Comparison of ENCODE assay signal across 21 cellular contexts in the genomic region with DNA sequence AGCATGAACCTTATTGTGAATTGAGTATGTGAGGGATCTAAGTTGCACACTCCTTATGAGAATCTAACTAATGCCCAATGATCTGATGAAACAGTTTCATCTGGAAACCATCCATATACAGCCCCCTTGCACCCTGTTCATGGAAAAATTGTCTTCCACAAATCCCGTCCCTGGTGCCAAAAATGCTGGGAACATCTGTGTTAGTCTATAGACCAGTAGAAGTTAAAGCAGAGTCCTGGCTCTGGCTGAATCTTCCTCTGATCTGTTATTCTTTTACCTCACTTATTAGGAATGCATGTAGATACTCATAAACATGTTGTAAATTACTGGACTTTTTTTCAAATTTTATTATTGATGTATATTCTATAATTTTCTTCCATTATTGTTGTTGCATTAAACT.
"Had no signal": no experiment of that assay in that cellular context is flagged by ENCODE, and none has a peak within 500 bp of the region (broad histone marks: within the 10 kb centered on the region; RNA-seq: fewer than 3 reads in every experiment).

No MANE protein-coding gene starts in this region.

- H2AFZ ChIP-seq: parathyroid adenoma had no signal

- H3K79me2 ChIP-seq: parathyroid adenoma had no signal

- H3K27me3 ChIP-seq: esophagus squamous epithelium, gastroesophageal sphincter, neutrophil, spleen had no signal

- H3K36me3 ChIP-seq: esophagus squamous epithelium, gastroesophageal sphincter had no signal

- H3K9me3 Mint-ChIP-seq: activated CD4-positive, alpha-beta T cell treated with anti-CD3 and anti-CD28 coated beads, Interleukin-2, amount 10 ng/mL, durations not matched to agents 7 days and 5 days; activated naive CD4-positive, alpha-beta T cell treated with anti-CD3 and anti-CD28 coated beads, Interleukin-2, amount 10 ng/mL, durations not matched to agents 7 days and 5 days; activated naive CD8-positive, alpha-beta T cell treated with anti-CD3 and anti-CD28 coated beads, Interleukin-2, amount 50 U/mL, for 24 hours; activated T-cell treated with anti-CD3 and anti-CD28 coated beads, Interleukin-2, amount 50 U/mL, for 4 hours; naive thymus-derived CD8-positive, alpha-beta T cell; stimulated activated naive B cell treated with anti-CD40 and anti-IgM and Interleukin-4, amounts not matched to agents 10 μg/mL and 1 μg/mL and 100 μg/mL, for 72 hours; T-helper 1 cell treated with Interleukin-12 subunit alpha and Interleukin-12 subunit beta and Interleukin-4 antibody, amounts not matched to agents 30 μg/mL and 1 μg/mL, for 36 hours had no signal

- H3K27me3 Mint-ChIP-seq: activated CD4-positive, alpha-beta T cell treated with anti-CD3 and anti-CD28 coated beads, Interleukin-2, amount 10 ng/mL, durations not matched to agents 7 days and 5 days; activated naive CD4-positive, alpha-beta T cell treated with anti-CD3 and anti-CD28 coated beads, Interleukin-2, amount 10 ng/mL, durations not matched to agents 7 days and 5 days; activated naive CD8-positive, alpha-beta T cell treated with anti-CD3 and anti-CD28 coated beads, Interleukin-2, amount 50 U/mL, for 24 hours; naive thymus-derived CD8-positive, alpha-beta T cell; stimulated activated naive B cell treated with anti-CD40 and anti-IgM and Interleukin-4, amounts not matched to agents 10 μg/mL and 1 μg/mL and 100 μg/mL, for 72 hours had no signal

- H3K4me1 Mint-ChIP-seq: activated CD4-positive, alpha-beta T cell treated with anti-CD3 and anti-CD28 coated beads, Interleukin-2, amount 10 ng/mL, durations not matched to agents 7 days and 5 days; activated naive CD4-positive, alpha-beta T cell treated with anti-CD3 and anti-CD28 coated beads, Interleukin-2, amount 10 ng/mL, durations not matched to agents 7 days and 5 days; stimulated activated naive B cell treated with anti-CD40 and anti-IgM and Interleukin-4, amounts not matched to agents 10 μg/mL and 1 μg/mL and 100 μg/mL, for 72 hours had no signal

- H3K4me3 ChIP-seq: esophagus squamous epithelium, gastroesophageal sphincter, spleen had no signal

- ATAC-seq: activated CD4-positive, CD25-positive, alpha-beta regulatory T cell treated with anti-CD3 and anti-CD28 coated beads, Interleukin-2, amount 50 U/mL, for 24 hours; activated CD8-positive, alpha-beta T cell treated with anti-CD3 and anti-CD28 coated beads, Interleukin-2, amount 10 ng/mL, durations not matched to agents 7 days and 5 days; activated naive CD8-positive, alpha-beta T cell treated with anti-CD3 and anti-CD28 coated beads, Interleukin-2, amount 50 U/mL, for 24 hours; activated T-cell treated with anti-CD3 and anti-CD28 coated beads, Interleukin-2, amount 50 U/mL, for 4 hours; gastroesophageal sphincter; left cardiac atrium; naive thymus-derived CD8-positive, alpha-beta T cell; sciatic nerve; stimulated activated naive B cell treated with anti-CD40 and anti-IgM and Interleukin-4, amounts not matched to agents 10 μg/mL and 1 μg/mL and 100 μg/mL, for 72 hours had no signal

- H3K4me1 ChIP-seq: gastroesophageal sphincter, parathyroid adenoma had no signal

- DNase-seq: activated CD4-positive, alpha-beta T cell treated with anti-CD3 and anti-CD28 coated beads, Interleukin-2, amount 10 ng/mL, durations not matched to agents 7 days and 5 days; activated CD8-positive, alpha-beta memory T cell treated with anti-CD3 and anti-CD28 coated beads, Interleukin-2, amount 50 U/mL, for 4 hours; activated CD8-positive, alpha-beta T cell treated with anti-CD3 and anti-CD28 coated beads, Interleukin-2, amount 10 ng/mL, durations not matched to agents 7 days and 5 days; activated naive CD4-positive, alpha-beta T cell treated with anti-CD3 and anti-CD28 coated beads, Interleukin-2, amount 10 ng/mL, durations not matched to agents 7 days and 5 days; activated naive CD8-positive, alpha-beta T cell treated with anti-CD3 and anti-CD28 coated beads, Interleukin-2, amount 50 U/mL, for 24 hours; activated T-cell treated with anti-CD3 and anti-CD28 coated beads, Interleukin-2, amount 50 U/mL, for 4 hours; aorta; cerebellar nuclear complex; effector CD8-positive, alpha-beta T cell; esophagus squamous epithelium; left cardiac atrium; mesendoderm; naive thymus-derived CD8-positive, alpha-beta T cell; spleen; stimulated activated naive B cell treated with anti-CD40 and anti-IgM and Interleukin-4, amounts not matched to agents 10 μg/mL and 1 μg/mL and 100 μg/mL, for 72 hours had no signal

- H3K36me3 Mint-ChIP-seq: activated naive CD4-positive, alpha-beta T cell treated with anti-CD3 and anti-CD28 coated beads, Interleukin-2, amount 10 ng/mL, durations not matched to agents 7 days and 5 days; stimulated activated naive B cell treated with anti-CD40 and anti-IgM and Interleukin-4, amounts not matched to agents 10 μg/mL and 1 μg/mL and 100 μg/mL, for 72 hours had no signal

- H3K4me3 Mint-ChIP-seq: activated CD4-positive, alpha-beta T cell treated with anti-CD3 and anti-CD28 coated beads, Interleukin-2, amount 10 ng/mL, durations not matched to agents 7 days and 5 days; activated CD8-positive, alpha-beta T cell treated with anti-CD3 and anti-CD28 coated beads, Interleukin-2, amount 10 ng/mL, durations not matched to agents 7 days and 5 days; activated naive CD4-positive, alpha-beta T cell treated with anti-CD3 and anti-CD28 coated beads, Interleukin-2, amount 10 ng/mL, durations not matched to agents 7 days and 5 days; activated naive CD8-positive, alpha-beta T cell treated with anti-CD3 and anti-CD28 coated beads, Interleukin-2, amount 50 U/mL, for 24 hours; activated T-cell treated with anti-CD3 and anti-CD28 coated beads, Interleukin-2, amount 50 U/mL, for 4 hours; naive thymus-derived CD8-positive, alpha-beta T cell; stimulated activated naive B cell treated with anti-CD40 and anti-IgM and Interleukin-4, amounts not matched to agents 10 μg/mL and 1 μg/mL and 100 μg/mL, for 72 hours; T-helper 1 cell treated with Interleukin-12 subunit alpha and Interleukin-12 subunit beta and Interleukin-4 antibody, amounts not matched to agents 30 μg/mL and 1 μg/mL, for 36 hours had no signal

- H3K27ac Mint-ChIP-seq: activated CD4-positive, alpha-beta T cell treated with anti-CD3 and anti-CD28 coated beads, Interleukin-2, amount 10 ng/mL, durations not matched to agents 7 days and 5 days; activated CD8-positive, alpha-beta T cell treated with anti-CD3 and anti-CD28 coated beads, Interleukin-2, amount 10 ng/mL, durations not matched to agents 7 days and 5 days; activated naive CD4-positive, alpha-beta T cell treated with anti-CD3 and anti-CD28 coated beads, Interleukin-2, amount 10 ng/mL, durations not matched to agents 7 days and 5 days; activated naive CD8-positive, alpha-beta T cell treated with anti-CD3 and anti-CD28 coated beads, Interleukin-2, amount 50 U/mL, for 24 hours; stimulated activated naive B cell treated with anti-CD40 and anti-IgM and Interleukin-4, amounts not matched to agents 10 μg/mL and 1 μg/mL and 100 μg/mL, for 72 hours; T-helper 1 cell treated with Interleukin-12 subunit alpha and Interleukin-12 subunit beta and Interleukin-4 antibody, amounts not matched to agents 30 μg/mL and 1 μg/mL, for 36 hours had no signal

- H3K27ac ChIP-seq: esophagus squamous epithelium, gastroesophageal sphincter, parathyroid adenoma, spleen had no signal
